13 cellular contexts compared by ENCODE assay signal in genomic region chr17:72580321-72581127, GRCh38.
DNase-seq lines count a peak whose midpoint lies in the region; ATAC-seq and TF ChIP-seq lines count a peak whose summit lies in the region.
"Had no signal": no experiment of that assay in that cellular context is flagged by ENCODE, and none has a peak within 500 bp of the region (broad histone marks: within the 10 kb centered on the region; RNA-seq: fewer than 3 reads in every experiment).

No MANE protein-coding gene starts in this region.

- H3K79me2 ChIP-seq in mammary epithelial cell (ENCODE audit: insufficient read depth, low read length) = peaks cover 96% of the 10 kb centered on the region

- CTCF ChIA-PET in mammary epithelial cell (lab: Charles Lee; ENCODE audit: low non-redundant PET) = interaction anchor here (0.7 kb wide), 1 partner anchor 598 kb away, joined by 4 read pairs; no protein-coding TSS in a partner anchor

- H3K9ac ChIP-seq in mammary epithelial cell (ENCODE audit: insufficient read depth, low read length) = peak overlapping the region; percentile 29

- peaks cover 32% of the 10 kb centered on the region for H3K4me1 ChIP-seq in mammary epithelial cell (ENCODE audit: insufficient read depth, low read length)
- H3K4me1 ChIP-seq: psoas muscle had no signal

- dilution Hi-C loops in mammary epithelial cell (cut with HindIII; ENCODE audit: low sequenced_read_pairs) = loop anchor here (10.0 kb wide), 2 partner anchors 54 to 94 kb away; no protein-coding TSS in a partner anchor

- H3K4me3 ChIP-seq in mammary epithelial cell (replicated peaks in 1 of 3; ENCODE audit: insufficient read depth in 1 of 3, low read depth in 2 of 3, low read length in 3 of 3) = no peak overlapping the region
- H3K4me3 ChIP-seq: psoas muscle had no signal

- WGBS in mammary epithelial cell (ENCODE audit: low coverage, missing lambda C conversion rate) = 7% methylated on average over 10 of the region's 11 CpGs

- peaks cover 4% of the 10 kb centered on the region for H3K36me3 Mint-ChIP-seq in neural crest cell (ENCODE audit: low read depth)
- H3K36me3 Mint-ChIP-seq: IgD-negative memory B cell had no signal

- DNase-seq in DMS153 treated with DMSO at 0.1 percent for 48 hours (lab: John Stamatoyannopoulos, UW; ENCODE audit: unreplicated experiment) = peak; percentile 82
- DNase-seq in NCI-H2171 (lab: John Stamatoyannopoulos, UW) = peak; percentile 33
- peak; percentile 90 for DNase-seq in mammary epithelial cell
- DNase-seq in neural crest cell (ENCODE audit: low read depth, low spot score) = no peak
- DNase-seq in NCI-H1930 (lab: John Stamatoyannopoulos, UW) = no peak
- DNase-seq in effector CD8-positive, alpha-beta T cell (lab: John Stamatoyannopoulos, UW) = no peak
- no peak for DNase-seq in A172 (ENCODE audit: low spot score)
- DNase-seq: activated naive CD4-positive, alpha-beta T cell treated with anti-CD3 and anti-CD28 coated beads for 36 hours; GDM1; mesendoderm; psoas muscle had no signal

- peak overlapping the region; percentile 9 for H3K4me3 Mint-ChIP-seq in neural crest cell
- H3K4me3 Mint-ChIP-seq: activated naive CD4-positive, alpha-beta T cell treated with anti-CD3 and anti-CD28 coated beads for 36 hours; IgD-negative memory B cell had no signal

- TF ChIP-seq CTCF in mammary epithelial cell (conservative IDR thresholded peaks at IDR 0.05 in 1 of 2, IDR thresholded peaks at IDR 0.05 in 1 of 2; ENCODE audit: extremely low read depth in 1 of 2, insufficient read depth in 1 of 2, low read depth in 1 of 2, low read length in 2 of 2) (no peak), neural crest cell (conservative IDR thresholded peaks at IDR 0.05) (no peak)

- no peak overlapping the region for H2AFZ ChIP-seq in mammary epithelial cell (ENCODE audit: low read depth, low read length)

- no peak for ATAC-seq in GM19023 (IDR thresholded peaks at IDR 0.05; ENCODE audit: unreplicated experiment)
- ATAC-seq: psoas muscle had no signal

- peaks cover 21% of the 10 kb centered on the region for H4K20me1 ChIP-seq in mammary epithelial cell (ENCODE audit: insufficient read depth, low read length)

- H3K4me2 ChIP-seq in mammary epithelial cell (ENCODE audit: insufficient read depth, low read depth, low read length) = no peak overlapping the region

- H3K27ac Mint-ChIP-seq in neural crest cell (ENCODE audit: unreplicated experiment) = no peak overlapping the region
- H3K27ac Mint-ChIP-seq: activated naive CD4-positive, alpha-beta T cell treated with anti-CD3 and anti-CD28 coated beads for 36 hours; IgD-negative memory B cell had no signal

- H3K4me1 Mint-ChIP-seq in neural crest cell = peaks cover 53% of the 10 kb centered on the region
- H3K4me1 Mint-ChIP-seq: IgD-negative memory B cell had no signal

- peak overlapping the region; percentile 65 for H3K27ac ChIP-seq in mammary epithelial cell (ENCODE audit: insufficient read depth, low read depth, low read length)
- H3K27ac ChIP-seq: psoas muscle had no signal

- no peaks in the 10 kb centered on the region for H3K9me3 Mint-ChIP-seq in neural crest cell
- H3K9me3 Mint-ChIP-seq: activated naive CD4-positive, alpha-beta T cell treated with anti-CD3 and anti-CD28 coated beads for 36 hours; IgD-negative memory B cell had no signal

- H3K9me3 ChIP-seq in mammary epithelial cell (replicated peaks; ENCODE audit: insufficient read depth, low read length) = no peaks in the 10 kb centered on the region
- H3K9me3 ChIP-seq: psoas muscle had no signal

- BruUV-seq in mammary epithelial cell (replicated peaks; lab: Mats Ljungman, UMichigan) = no TSS peak

- peaks cover 20% of the 10 kb centered on the region for H3K36me3 ChIP-seq in mammary epithelial cell (ENCODE audit: insufficient read depth, low read length)

- intact Hi-C loops in mammary epithelial cell (cut with micrococcal nuclease) = loop anchor here (10.0 kb wide), 2 partner anchors 614 to 724 kb away; partner anchors contain the start of gene COG1

- H3K27me3 Mint-ChIP-seq in neural crest cell (ENCODE audit: low read depth) = peaks cover 62% of the 10 kb centered on the region

- H3K27me3 ChIP-seq in mammary epithelial cell (ENCODE audit: insufficient read depth, low read length) = no peaks in the 10 kb centered on the region

- in situ Hi-C loops in mammary epithelial cell (cut with MboI; ENCODE audit: low sequenced_read_pairs in 2 of 2) = loop anchor here in 1 of 2 donors (10.0 kb wide), 1 partner anchor 134 kb away; no protein-coding TSS in a partner anchor

Comparison
In these comparisons a context has a peak if more than half of its experiments do, and no peak if none do; other contexts are left out.
1. DNase-seq: peak in DMS153 treated with DMSO at 0.1 percent for 48 hours (single experiment), NCI-H2171 (single experiment) and mammary epithelial cell (single experiment); none in neural crest cell (single experiment), NCI-H1930 (0 of 2), effector CD8-positive, alpha-beta T cell (single experiment) and A172 (single experiment).